In the genomic region with DNA sequence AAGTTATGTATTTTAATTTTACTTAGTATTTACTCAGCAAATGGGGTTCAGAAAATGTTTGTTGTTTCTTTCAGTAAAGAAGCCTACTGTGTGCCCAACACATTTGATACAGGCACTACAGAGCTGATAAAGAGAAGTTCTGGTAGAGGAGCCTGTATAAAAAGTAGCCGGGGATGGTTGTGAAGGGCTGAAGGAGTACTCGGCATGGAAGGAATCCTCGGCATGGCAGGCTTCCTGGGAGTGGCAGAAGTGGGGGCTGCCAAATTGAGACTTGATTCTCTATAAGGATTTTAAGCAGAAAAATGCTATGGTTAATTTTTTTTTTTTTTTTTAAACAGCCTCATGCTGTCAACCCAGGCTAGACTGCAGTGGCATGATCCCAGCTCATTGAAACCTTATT, we compare ENCODE assay signal across 35 cellular contexts. TPM values are rescaled to one million over a fixed set of nuclear protein-coding genes. Genes with fewer than 3 reads are reported as not detected.
"Had no signal": no experiment of that assay in that cellular context is flagged by ENCODE, and none has a peak within 500 bp of the region (broad histone marks: within the 10 kb centered on the region; RNA-seq: fewer than 3 reads in every experiment).

No MANE protein-coding gene starts in this region.

- H3K36me3 Mint-ChIP-seq: memory B cell; mesothelial cell of epicardium; naive thymus-derived CD8-positive, alpha-beta T cell; stimulated activated memory B cell treated with anti-CD40 and anti-IgM and Interleukin-4, amounts not matched to agents 10 μg/mL and 1 μg/mL and 100 μg/mL, for 72 hours had no signal

- H3K9me3 ChIP-seq: colonic mucosa, esophagus squamous epithelium, mucosa of descending colon, psoas muscle, sigmoid colon, spleen, thoracic aorta, tibial nerve, upper lobe of left lung, vagina had no signal

- H3K27me3 Mint-ChIP-seq: central memory CD8-positive, alpha-beta T cell; effector memory CD8-positive, alpha-beta T cell; memory B cell; naive thymus-derived CD8-positive, alpha-beta T cell; stimulated activated memory B cell treated with anti-CD40 and anti-IgM and Interleukin-4, amounts not matched to agents 10 μg/mL and 1 μg/mL and 100 μg/mL, for 72 hours had no signal

- DNase-seq: colonic mucosa; dermis blood vessel endothelial cell; effector memory CD8-positive, alpha-beta T cell; erythroblast; esophagus squamous epithelium; head of caudate nucleus; left colon; left ventricle myocardium superior; mucosa of descending colon; naive thymus-derived CD8-positive, alpha-beta T cell; nephron progenitor cell; nucleus accumbens; psoas muscle; right cardiac atrium; sigmoid colon; spleen; stimulated activated CD4-positive, alpha-beta T cell treated with anti-CD3 and anti-CD28 coated beads, Interleukin-4, amount 100 ng/mL, for 4 hours; stimulated activated naive CD8-positive, alpha-beta T cell treated with anti-CD3 and anti-CD28 coated beads, Interleukin-15, Interleukin-2, amounts not matched to agents 100 U/mL and 50 U/mL, for 24 hours; substantia nigra had no signal

- H3K9me3 Mint-ChIP-seq: central memory CD8-positive, alpha-beta T cell; effector memory CD8-positive, alpha-beta T cell; memory B cell; mesothelial cell of epicardium; naive thymus-derived CD8-positive, alpha-beta T cell; nephron progenitor cell; stimulated activated memory B cell treated with anti-CD40 and anti-IgM and Interleukin-4, amounts not matched to agents 10 μg/mL and 1 μg/mL and 100 μg/mL, for 72 hours had no signal

- ATAC-seq: effector memory CD8-positive, alpha-beta T cell; left colon; left ventricle myocardium superior; mucosa of descending colon; naive thymus-derived CD8-positive, alpha-beta T cell; psoas muscle; right cardiac atrium; stimulated activated memory B cell treated with anti-CD40 and anti-IgM and Interleukin-4, amounts not matched to agents 10 μg/mL and 1 μg/mL and 100 μg/mL, for 72 hours; stimulated activated naive CD8-positive, alpha-beta T cell treated with anti-CD3 and anti-CD28 coated beads, Interleukin-15, Interleukin-2, amounts not matched to agents 100 U/mL and 50 U/mL, for 24 hours had no signal

- H3K36me3 ChIP-seq: colonic mucosa, esophagus squamous epithelium, sigmoid colon, spleen, thoracic aorta, tibial nerve, upper lobe of left lung, vagina had no signal

- H3K27me3 ChIP-seq: colonic mucosa, esophagus squamous epithelium, sigmoid colon, spleen, tibial nerve, upper lobe of left lung, vagina had no signal

- H3K27ac ChIP-seq: colonic mucosa, esophagus squamous epithelium, psoas muscle, sigmoid colon, skin epidermis, spleen, thoracic aorta, tibial nerve, vagina had no signal

- H3K27ac Mint-ChIP-seq: effector memory CD8-positive, alpha-beta T cell; memory B cell; nephron progenitor cell; stimulated activated memory B cell treated with anti-CD40 and anti-IgM and Interleukin-4, amounts not matched to agents 10 μg/mL and 1 μg/mL and 100 μg/mL, for 72 hours had no signal

- H3K4me3 ChIP-seq: colonic mucosa, esophagus squamous epithelium, lung, mucosa of descending colon, psoas muscle, sigmoid colon, skin epidermis, spleen, thoracic aorta, tibial nerve, upper lobe of left lung, vagina had no signal

- H3K4me3 Mint-ChIP-seq: central memory CD8-positive, alpha-beta T cell; effector memory CD8-positive, alpha-beta T cell; memory B cell; mesothelial cell of epicardium; naive thymus-derived CD8-positive, alpha-beta T cell; nephron progenitor cell; stimulated activated memory B cell treated with anti-CD40 and anti-IgM and Interleukin-4, amounts not matched to agents 10 μg/mL and 1 μg/mL and 100 μg/mL, for 72 hours had no signal

- H3K4me1 ChIP-seq: colonic mucosa, esophagus squamous epithelium, psoas muscle, spleen, vagina had no signal

- H3K4me1 Mint-ChIP-seq: stimulated activated memory B cell treated with anti-CD40 and anti-IgM and Interleukin-4, amounts not matched to agents 10 μg/mL and 1 μg/mL and 100 μg/mL, for 72 hours had no signal

RNA-seq across cellular contexts. Expression of gene PROS1, which starts 15.5 kb away (rescaled TPM):
- total RNA-seq: naive thymus-derived CD8-positive, alpha-beta T cell had no signal
- polyA plus RNA-seq: naive thymus-derived CD8-positive, alpha-beta T cell had no signal

RNA-seq across cellular contexts. Expression of gene STX19, which starts 39.2 kb away (rescaled TPM):
- total RNA-seq: chondrocyte; dermis blood vessel endothelial cell; frontal cortex; glomerular endothelial cell; kidney epithelial cell; left ventricle myocardium superior; naive thymus-derived CD8-positive, alpha-beta T cell; osteocyte; psoas muscle; renal cortical epithelial cell; sigmoid colon; thoracic aorta; tibial nerve had no signal
- polyA plus RNA-seq: psoas muscle, right cardiac atrium had no signal
